In genomic region chr10:9015005-9015404, GRCh38 we compare ENCODE assay signal across 21 cellular contexts.
A peak's percentile ranks its signal among the peaks of the same experiment; 100 is the strongest.
DNase-seq lines count a peak whose midpoint lies in the region; TF ChIP-seq lines count a peak whose summit lies in the region.
"Had no signal": no experiment of that assay in that cellular context is flagged by ENCODE, and none has a peak within 500 bp of the region (broad histone marks: within the 10 kb centered on the region; RNA-seq: fewer than 3 reads in every experiment).

No MANE protein-coding gene starts in this region.

- peaks cover 2% of the 10 kb centered on the region for H3K27me3 Mint-ChIP-seq in activated CD4-positive, alpha-beta memory T cell treated with anti-CD3 and anti-CD28 coated beads for 36 hours
- H3K27me3 Mint-ChIP-seq in Calu3 (ENCODE audit: unreplicated experiment) (no peaks in the 10 kb centered on the region), Caco-2 (ENCODE audit: insufficient read depth, unreplicated experiment) (no peaks in the 10 kb centered on the region)
- H3K27me3 Mint-ChIP-seq: B cell had no signal

- peak overlapping the region; percentile 82 for H3K27ac Mint-ChIP-seq in activated CD4-positive, alpha-beta memory T cell treated with anti-CD3 and anti-CD28 coated beads for 36 hours
- H3K27ac Mint-ChIP-seq in Calu3 (ENCODE audit: unreplicated experiment) (no peak overlapping the region), Caco-2 (ENCODE audit: unreplicated experiment) (no peak overlapping the region)
- H3K27ac Mint-ChIP-seq: B cell; stimulated activated naive B cell treated with anti-CD40 and anti-IgM and Interleukin-4, amounts not matched to agents 10 μg/mL and 1 μg/mL and 100 μg/mL, for 72 hours had no signal

- BruUV-seq in mammary epithelial cell (replicated peaks; lab: Mats Ljungman, UMichigan) (no TSS peak), Calu3 (replicated peaks; lab: Mats Ljungman, UMichigan) (no TSS peak), Caco-2 (replicated peaks; lab: Mats Ljungman, UMichigan) (no TSS peak)

- no peak overlapping the region for H3K4me3 ChIP-seq in mammary epithelial cell (replicated peaks in 1 of 3; ENCODE audit: insufficient read depth in 1 of 3, low read depth in 2 of 3, low read length in 3 of 3)
- H3K4me3 ChIP-seq in breast epithelium = no peak overlapping the region
- no peak overlapping the region for H3K4me3 ChIP-seq in effector memory CD4-positive, alpha-beta T cell (ENCODE audit: insufficient read depth, low read depth, low read length, poor library complexity, severe bottlenecking)
- H3K4me3 ChIP-seq in tibial artery = no peak overlapping the region
- H3K4me3 ChIP-seq in Caco-2 (ENCODE audit: low read depth, low read length) = no peak overlapping the region
- H3K4me3 ChIP-seq: skin epidermis, testis had no signal

- peak overlapping the region; percentile 58 for H2AFZ ChIP-seq in mammary epithelial cell (ENCODE audit: low read depth, low read length)
- H2AFZ ChIP-seq: parathyroid adenoma had no signal

- H3K4me2 ChIP-seq in mammary epithelial cell (ENCODE audit: insufficient read depth, low read depth, low read length) = no peak overlapping the region

- H3K79me2 ChIP-seq in mammary epithelial cell (ENCODE audit: insufficient read depth, low read length) = no peaks in the 10 kb centered on the region
- H3K79me2 ChIP-seq: parathyroid adenoma had no signal

- intact Hi-C loops in mammary epithelial cell (cut with micrococcal nuclease) (no loop called here), breast epithelium (cut with DNase I; ENCODE audit: low total_unique reads) (no loop called here), Calu3 (cut with micrococcal nuclease; ENCODE audit: unreplicated experiment) (no loop called here), tibial artery (cut with DNase I; ENCODE audit: low total_unique reads) (no loop called here), Caco-2 (cut with micrococcal nuclease; ENCODE audit: unreplicated experiment) (no loop called here)
- intact Hi-C loops in activated CD4-positive, alpha-beta memory T cell treated with anti-CD3 and anti-CD28 coated beads for 36 hours (cut with micrococcal nuclease) = loop anchor here (5.0 kb wide), 1 partner anchor 883 kb away; no protein-coding TSS in a partner anchor

- no peaks in the 10 kb centered on the region for H3K9me3 Mint-ChIP-seq in activated CD4-positive, alpha-beta memory T cell treated with anti-CD3 and anti-CD28 coated beads for 36 hours
- H3K9me3 Mint-ChIP-seq in Calu3 (ENCODE audit: low read depth, unreplicated experiment) (no peaks in the 10 kb centered on the region), Caco-2 (ENCODE audit: unreplicated experiment) (no peaks in the 10 kb centered on the region)
- H3K9me3 Mint-ChIP-seq: stimulated activated naive B cell treated with anti-CD40 and anti-IgM and Interleukin-4, amounts not matched to agents 10 μg/mL and 1 μg/mL and 100 μg/mL, for 72 hours had no signal

- in situ Hi-C loops in mammary epithelial cell (cut with MboI; ENCODE audit: low sequenced_read_pairs in 2 of 2) = no loop called here

- H3K27ac ChIP-seq in mammary epithelial cell (ENCODE audit: insufficient read depth, low read depth, low read length) (no peak overlapping the region), breast epithelium (no peak overlapping the region), tibial artery (no peak overlapping the region)
- peak overlapping the region; percentile 64 for H3K27ac ChIP-seq in effector memory CD4-positive, alpha-beta T cell (ENCODE audit: insufficient read depth, low read length, poor library complexity, severe bottlenecking)
- H3K27ac ChIP-seq: parathyroid adenoma, skin epidermis, testis had no signal

- H3K27me3 ChIP-seq in mammary epithelial cell (ENCODE audit: insufficient read depth, low read length) = peaks cover 1% of the 10 kb centered on the region
- no peaks in the 10 kb centered on the region for H3K27me3 ChIP-seq in breast epithelium
- no peaks in the 10 kb centered on the region for H3K27me3 ChIP-seq in effector memory CD4-positive, alpha-beta T cell (replicated peaks; ENCODE audit: control insufficient read depth, insufficient read depth, low read length, poor library complexity, severe bottlenecking)
- no peaks in the 10 kb centered on the region for H3K27me3 ChIP-seq in tibial artery
- H3K27me3 ChIP-seq in Caco-2 (replicated peaks; ENCODE audit: control insufficient read depth, insufficient read depth, low read length) = no peaks in the 10 kb centered on the region
- H3K27me3 ChIP-seq: testis had no signal

- no peak overlapping the region for H3K9ac ChIP-seq in mammary epithelial cell (ENCODE audit: insufficient read depth, low read length)
- H3K9ac ChIP-seq: parathyroid adenoma had no signal

- CTCF ChIA-PET in mammary epithelial cell (lab: Charles Lee; ENCODE audit: low non-redundant PET) = no interaction called here
- CTCF ChIA-PET in activated CD4-positive, alpha-beta memory T cell treated with anti-CD3 and anti-CD28 coated beads for 36 hours (lab: Charles Lee) = no interaction called here
- CTCF ChIA-PET in Calu3 (lab: Charles Lee) = interaction anchor here (1.0 kb wide), 1 partner anchor 11 kb away, joined by 3 read pairs; no protein-coding TSS in a partner anchor
- CTCF ChIA-PET in Caco-2 (lab: Charles Lee) = no interaction called here

- H3K9me3 ChIP-seq in mammary epithelial cell (replicated peaks; ENCODE audit: insufficient read depth, low read length) (no peaks in the 10 kb centered on the region), breast epithelium (no peaks in the 10 kb centered on the region), tibial artery (no peaks in the 10 kb centered on the region), Caco-2 (no peaks in the 10 kb centered on the region)
- H3K9me3 ChIP-seq in effector memory CD4-positive, alpha-beta T cell (ENCODE audit: control insufficient read depth, low read length) = no peaks in the 10 kb centered on the region
- H3K9me3 ChIP-seq: testis had no signal

- dilution Hi-C loops in mammary epithelial cell (cut with HindIII; ENCODE audit: low sequenced_read_pairs) = no loop called here

- WGBS in mammary epithelial cell (ENCODE audit: low coverage, missing lambda C conversion rate) = 42% methylated on average over 2 of the region's 2 CpGs

- no peaks in the 10 kb centered on the region for H3K36me3 Mint-ChIP-seq in activated CD4-positive, alpha-beta memory T cell treated with anti-CD3 and anti-CD28 coated beads for 36 hours
- no peaks in the 10 kb centered on the region for H3K36me3 Mint-ChIP-seq in Calu3 (ENCODE audit: insufficient read depth, unreplicated experiment)
- no peaks in the 10 kb centered on the region for H3K36me3 Mint-ChIP-seq in Caco-2 (ENCODE audit: insufficient read depth, unreplicated experiment)
- H3K36me3 Mint-ChIP-seq: stimulated activated naive B cell treated with anti-CD40 and anti-IgM and Interleukin-4, amounts not matched to agents 10 μg/mL and 1 μg/mL and 100 μg/mL, for 72 hours had no signal

- no peak for TF ChIP-seq POLR2A in breast epithelium (IDR thresholded peaks at IDR 0.05)

- no peaks in the 10 kb centered on the region for H3K36me3 ChIP-seq in mammary epithelial cell (ENCODE audit: insufficient read depth, low read length)
- H3K36me3 ChIP-seq in breast epithelium = no peaks in the 10 kb centered on the region
- H3K36me3 ChIP-seq in effector memory CD4-positive, alpha-beta T cell (ENCODE audit: control insufficient read depth, insufficient read depth, low read length) = no peaks in the 10 kb centered on the region
- H3K36me3 ChIP-seq in tibial artery = no peaks in the 10 kb centered on the region
- H3K36me3 ChIP-seq in Caco-2 (ENCODE audit: control insufficient read depth, insufficient read depth, low read length) = no peaks in the 10 kb centered on the region

- H3K4me3 Mint-ChIP-seq in activated CD4-positive, alpha-beta memory T cell treated with anti-CD3 and anti-CD28 coated beads for 36 hours = peak overlapping the region; percentile 24
- H3K4me3 Mint-ChIP-seq in Calu3 (ENCODE audit: low read depth, unreplicated experiment) = no peak overlapping the region
- no peak overlapping the region for H3K4me3 Mint-ChIP-seq in Caco-2 (ENCODE audit: unreplicated experiment)
- H3K4me3 Mint-ChIP-seq: B cell; stimulated activated naive B cell treated with anti-CD40 and anti-IgM and Interleukin-4, amounts not matched to agents 10 μg/mL and 1 μg/mL and 100 μg/mL, for 72 hours had no signal

- DNase-seq in mammary epithelial cell = peak; percentile 4
- DNase-seq in breast epithelium (ENCODE audit: low spot score in 2 of 2) = no peak
- DNase-seq in activated CD4-positive, alpha-beta memory T cell treated with anti-CD3 and anti-CD28 coated beads for 36 hours = no peak
- no peak for DNase-seq in effector memory CD4-positive, alpha-beta T cell
- no peak for DNase-seq in Calu3
- no peak for DNase-seq in tibial artery
- DNase-seq in Caco-2 = no peak
- DNase-seq: ACHN; activated CD4-positive, alpha-beta T cell treated with anti-CD3 and anti-CD28 coated beads, Interleukin-2, amount 50 U/mL, for 48 hours; activated naive CD4-positive, alpha-beta T cell treated with Interleukin-2 at 50 U/mL for 16 hours; amniotic stem cell; KG1; NCI-H2029; NCI-H524 treated with DMSO at 0.1 percent for 48 hours; OCI-M1; retina; stimulated activated naive B cell treated with anti-CD40 and anti-IgM and Interleukin-4, amounts not matched to agents 10 μg/mL and 1 μg/mL and 100 μg/mL, for 72 hours; testis had no signal

- no peak for TF ChIP-seq CTCF in mammary epithelial cell (conservative IDR thresholded peaks at IDR 0.05 in 1 of 2, IDR thresholded peaks at IDR 0.05 in 1 of 2; ENCODE audit: extremely low read depth in 1 of 2, insufficient read depth in 1 of 2, low read depth in 1 of 2, low read length in 2 of 2)
- TF ChIP-seq CTCF in breast epithelium (IDR thresholded peaks at IDR 0.05) = no peak
- TF ChIP-seq CTCF in Calu3 (IDR thresholded peaks at IDR 0.05; ENCODE audit: unreplicated experiment) = no peak
- no peak for TF ChIP-seq CTCF in tibial artery (IDR thresholded peaks at IDR 0.05)
- no peak for TF ChIP-seq CTCF in Caco-2 (IDR thresholded peaks at IDR 0.05; ENCODE audit: insufficient read depth in 1 of 2, low read depth in 1 of 2, low read length in 1 of 2, severe bottlenecking in 1 of 2, unreplicated experiment in 1 of 2)

- no peaks in the 10 kb centered on the region for H4K20me1 ChIP-seq in mammary epithelial cell (ENCODE audit: insufficient read depth, low read length)

- H3K4me1 ChIP-seq in mammary epithelial cell (ENCODE audit: insufficient read depth, low read length) = peaks cover 22% of the 10 kb centered on the region
- no peaks in the 10 kb centered on the region for H3K4me1 ChIP-seq in breast epithelium
- H3K4me1 ChIP-seq in effector memory CD4-positive, alpha-beta T cell (ENCODE audit: control insufficient read depth, insufficient read depth, low read length, poor library complexity, severe bottlenecking) = no peaks in the 10 kb centered on the region
- peaks cover 0 to 25% (median 0%) of the 10 kb centered on the region in 4 donors for H3K4me1 ChIP-seq in tibial artery
- H3K4me1 ChIP-seq in Caco-2 = no peaks in the 10 kb centered on the region
- H3K4me1 ChIP-seq: parathyroid adenoma, testis had no signal

- H3K4me1 Mint-ChIP-seq in activated CD4-positive, alpha-beta memory T cell treated with anti-CD3 and anti-CD28 coated beads for 36 hours (ENCODE audit: low read depth) = peaks cover 32% of the 10 kb centered on the region
- H3K4me1 Mint-ChIP-seq in Calu3 (ENCODE audit: low read depth, unreplicated experiment) = no peaks in the 10 kb centered on the region
- H3K4me1 Mint-ChIP-seq in Caco-2 (ENCODE audit: low read depth, unreplicated experiment) = no peaks in the 10 kb centered on the region
- H3K4me1 Mint-ChIP-seq: B cell; stimulated activated naive B cell treated with anti-CD40 and anti-IgM and Interleukin-4, amounts not matched to agents 10 μg/mL and 1 μg/mL and 100 μg/mL, for 72 hours had no signal

- POLR2A ChIA-PET in activated CD4-positive, alpha-beta memory T cell treated with anti-CD3 and anti-CD28 coated beads for 36 hours (lab: Charles Lee) = interaction anchor here (1.3 to 1.8 kb wide), 2 partner anchors 8 to 10 kb away, joined by 3 to 5 read pairs; no protein-coding TSS in a partner anchor
- POLR2A ChIA-PET in Caco-2 (lab: Charles Lee) = no interaction called here
